In the genomic region with DNA sequence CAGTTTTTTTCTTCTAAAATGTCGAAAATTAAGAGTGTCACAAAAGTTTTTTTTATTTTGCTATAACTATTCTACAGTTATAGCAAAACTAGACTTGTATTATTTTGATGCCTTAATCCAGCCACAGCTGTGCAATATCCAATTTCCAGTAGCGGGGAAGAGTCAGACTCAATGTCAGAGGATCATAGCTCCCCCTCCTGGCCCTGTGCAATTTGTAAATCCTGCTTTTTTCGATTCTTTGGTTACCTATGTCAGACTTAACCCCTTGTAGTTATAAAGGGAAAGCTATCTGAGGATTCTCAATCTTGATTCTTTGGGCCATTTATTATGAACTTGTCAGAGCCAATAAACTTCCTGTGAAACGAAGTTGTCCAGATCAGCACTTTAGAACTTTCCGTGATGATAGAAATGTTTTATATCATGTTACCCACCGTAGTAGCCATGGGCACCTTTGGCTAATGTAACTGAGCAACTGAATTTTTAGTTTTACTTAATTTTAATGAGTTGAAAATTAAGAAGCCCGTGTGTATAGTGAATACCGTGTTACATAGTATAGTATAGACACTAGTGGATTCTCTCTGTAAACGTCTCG, we compare ENCODE assay signal across 8 cellular contexts.
A peak's percentile ranks its signal among the peaks of the same experiment; 100 is the strongest.
DNase-seq lines count a peak whose midpoint lies in the region; ATAC-seq and TF ChIP-seq lines count a peak whose summit lies in the region.

No MANE protein-coding gene starts in this region.

- DNase-seq in heart left ventricle (no peak), Right ventricle myocardium superior (no peak), NCI-H82 treated with DMSO at 0.1 percent for 48 hours (lab: John Stamatoyannopoulos, UW; ENCODE audit: unreplicated experiment) (peak; percentile 31), amniotic epithelial cell (ENCODE audit: low read depth) (peak; percentile 50), left lobe of liver (ENCODE audit: low spot score) (no peak), testis (peak; percentile 45), posterior vena cava (ENCODE audit: low spot score) (no peak)

- H3K27ac ChIP-seq in heart left ventricle (no peak overlapping the region), testis (no peak overlapping the region)

- peaks cover 0 to 27% (median 0%) of the 10 kb centered on the region in 9 donors for H3K27me3 ChIP-seq in heart left ventricle
- H3K27me3 ChIP-seq in testis: no peaks in the 10 kb centered on the region

- H3K36me3 ChIP-seq in heart left ventricle (no peaks in the 10 kb centered on the region), testis (ENCODE audit: low read depth, missing control alignments) (no peaks in the 10 kb centered on the region)

- TF ChIP-seq CTCF in heart left ventricle (IDR thresholded peaks at IDR 0.05) (peak in 11 of 12 donors; percentile 13 to 56 (median 30)), testis (IDR thresholded peaks at IDR 0.05) (peak in 2 of 3 experiments; percentile 11 to 20)

- WGBS in heart left ventricle, 4 donors: 38 to 41% (median 40%) methylated on average over 10 of the region's 10 CpGs
- 46 to 51% methylated on average over 10 of the region's 10 CpGs for WGBS in testis, 2 donors

- H3K4me1 ChIP-seq in heart left ventricle: peaks cover 0 to 7% (median 0%) of the 10 kb centered on the region in 12 donors
- H3K4me1 ChIP-seq in testis: no peaks in the 10 kb centered on the region

- intact Hi-C loops in heart left ventricle (cut with DNase I) (loop anchor here in 5 of 10 donors (2.0 to 10.0 kb wide), 5 partner anchors 85 to 757 kb away; partner anchors contain the start of gene PRKCQ (in 1 of the 5)), Right ventricle myocardium superior (cut with DNase I) (no loop called here), testis (cut with DNase I; ENCODE audit: low total_unique reads) (no loop called here), posterior vena cava (cut with DNase I) (no loop called here)

- H3K9me3 ChIP-seq in heart left ventricle (no peaks in the 10 kb centered on the region), testis (no peaks in the 10 kb centered on the region)

- ATAC-seq in heart left ventricle (no peak), Right ventricle myocardium superior (ENCODE audit: poor library complexity) (no peak), left lobe of liver (peak; percentile 78), HG03159 (IDR thresholded peaks at IDR 0.05; ENCODE audit: unreplicated experiment) (no peak)

- TF ChIP-seq POLR2A in heart left ventricle (IDR thresholded peaks at IDR 0.05) (no peak), testis (IDR thresholded peaks at IDR 0.05) (no peak)

- H3K4me3 ChIP-seq in heart left ventricle (no peak overlapping the region), testis (no peak overlapping the region)

Comparison
In these comparisons a context has a peak if more than half of its experiments do, and no peak if none do; other contexts are left out.
1. DNase-seq: peak in NCI-H82 treated with DMSO at 0.1 percent for 48 hours (single experiment), amniotic epithelial cell (single experiment) and testis (single experiment); none in heart left ventricle (0 of 5), Right ventricle myocardium superior (single experiment), left lobe of liver (single experiment) and posterior vena cava (single experiment).